14 cellular contexts compared by ENCODE assay signal in the genomic region with DNA sequence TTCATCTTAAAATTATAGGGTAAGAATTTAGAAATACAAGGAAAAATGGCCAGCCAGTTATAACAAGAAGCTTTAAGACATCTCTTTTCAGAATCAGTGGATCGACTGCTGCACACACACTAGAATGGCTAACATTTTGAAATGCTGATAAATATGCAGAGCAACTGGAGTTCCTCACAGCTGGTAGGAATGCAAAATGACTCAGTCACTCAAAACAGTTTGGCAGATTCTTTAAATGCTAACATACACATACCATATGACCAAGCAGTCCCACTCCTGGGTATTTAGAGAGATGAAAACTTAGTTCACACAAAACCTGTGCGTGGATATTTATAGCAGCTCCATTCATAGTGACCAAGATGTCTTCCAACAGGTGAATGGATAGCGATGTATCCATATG. TPM values are rescaled to one million over a fixed set of nuclear protein-coding genes. Genes with fewer than 3 reads are reported as not detected.
DNase-seq lines count a peak whose midpoint lies in the region; ATAC-seq and TF ChIP-seq lines count a peak whose summit lies in the region.
"Had no signal": no experiment of that assay in that cellular context is flagged by ENCODE, and none has a peak within 500 bp of the region (broad histone marks: within the 10 kb centered on the region; RNA-seq: fewer than 3 reads in every experiment).

No MANE protein-coding gene starts in this region.

- no peaks in the 10 kb centered on the region for H3K9me3 Mint-ChIP-seq in nephron
- H3K9me3 Mint-ChIP-seq in stimulated activated naive CD8-positive, alpha-beta T cell treated with anti-CD3 and anti-CD28 coated beads, Interleukin-15, amount 100 ng/mL, for 72 hours = no peaks in the 10 kb centered on the region
- H3K9me3 Mint-ChIP-seq in activated naive CD4-positive, alpha-beta T cell treated with anti-CD3 and anti-CD28 coated beads for 36 hours = no peaks in the 10 kb centered on the region

- no peak for ATAC-seq in stimulated activated naive CD8-positive, alpha-beta T cell treated with anti-CD3 and anti-CD28 coated beads, Interleukin-15, amount 100 ng/mL, for 72 hours
- no peak for ATAC-seq in GM18511 (IDR thresholded peaks at IDR 0.05; ENCODE audit: unreplicated experiment)
- ATAC-seq: A549 had no signal

- H3K27ac Mint-ChIP-seq in nephron = peak overlapping the region; percentile 15 to 69 (median 21)
- no peak overlapping the region for H3K27ac Mint-ChIP-seq in stimulated activated naive CD8-positive, alpha-beta T cell treated with anti-CD3 and anti-CD28 coated beads, Interleukin-15, amount 100 ng/mL, for 72 hours
- no peak overlapping the region for H3K27ac Mint-ChIP-seq in activated naive CD4-positive, alpha-beta T cell treated with anti-CD3 and anti-CD28 coated beads for 36 hours

- DNase-seq in ELR (ENCODE audit: low read depth) (peak; percentile 41), amniotic epithelial cell (ENCODE audit: low read depth) (peak; percentile 42), epithelial cell of esophagus (ENCODE audit: low read depth) (peak; percentile 25), NCI-H1092 (lab: John Stamatoyannopoulos, UW) (no peak)
- DNase-seq in stimulated activated naive CD8-positive, alpha-beta T cell treated with anti-CD3 and anti-CD28 coated beads, Interleukin-15, amount 100 ng/mL, for 72 hours = no peak
- no peak for DNase-seq in activated naive CD4-positive, alpha-beta T cell treated with anti-CD3 and anti-CD28 coated beads for 36 hours
- DNase-seq: NCI-H1092 treated with DMSO at 0.1 percent for 48 hours, NCI-H1694, NCI-H510A treated with DMSO at 0.1 percent for 48 hours, NCI-H82, PC-9 had no signal

- peaks cover 29% of the 10 kb centered on the region for H3K36me3 Mint-ChIP-seq in nephron (ENCODE audit: low read depth)
- peaks cover 15% of the 10 kb centered on the region for H3K36me3 Mint-ChIP-seq in activated naive CD4-positive, alpha-beta T cell treated with anti-CD3 and anti-CD28 coated beads for 36 hours (ENCODE audit: low read depth)

- intact Hi-C loops in activated naive CD4-positive, alpha-beta T cell treated with anti-CD3 and anti-CD28 coated beads for 36 hours (cut with micrococcal nuclease) = no loop called here

- H3K4me3 Mint-ChIP-seq in nephron = peak overlapping the region in 1 of 3 experiments; percentile 4
- no peak overlapping the region for H3K4me3 Mint-ChIP-seq in stimulated activated naive CD8-positive, alpha-beta T cell treated with anti-CD3 and anti-CD28 coated beads, Interleukin-15, amount 100 ng/mL, for 72 hours
- H3K4me3 Mint-ChIP-seq in activated naive CD4-positive, alpha-beta T cell treated with anti-CD3 and anti-CD28 coated beads for 36 hours = no peak overlapping the region

- CTCF ChIA-PET in activated naive CD4-positive, alpha-beta T cell treated with anti-CD3 and anti-CD28 coated beads for 36 hours (lab: Charles Lee) = interaction anchor here (0.8 kb wide), 1 partner anchor 23 kb away, joined by 3 read pairs; a partner anchor contains a TSS

- H3K27me3 Mint-ChIP-seq in nephron (ENCODE audit: low read depth) = no peaks in the 10 kb centered on the region
- H3K27me3 Mint-ChIP-seq in stimulated activated naive CD8-positive, alpha-beta T cell treated with anti-CD3 and anti-CD28 coated beads, Interleukin-15, amount 100 ng/mL, for 72 hours = no peaks in the 10 kb centered on the region
- no peaks in the 10 kb centered on the region for H3K27me3 Mint-ChIP-seq in activated naive CD4-positive, alpha-beta T cell treated with anti-CD3 and anti-CD28 coated beads for 36 hours (ENCODE audit: low read depth)

- H3K4me1 Mint-ChIP-seq in nephron = peaks cover 41% of the 10 kb centered on the region
- peaks cover 6% of the 10 kb centered on the region for H3K4me1 Mint-ChIP-seq in stimulated activated naive CD8-positive, alpha-beta T cell treated with anti-CD3 and anti-CD28 coated beads, Interleukin-15, amount 100 ng/mL, for 72 hours
- H3K4me1 Mint-ChIP-seq in activated naive CD4-positive, alpha-beta T cell treated with anti-CD3 and anti-CD28 coated beads for 36 hours (ENCODE audit: low read depth) = peaks cover 11% of the 10 kb centered on the region

- TF ChIP-seq CTCF in epithelial cell of esophagus (IDR thresholded peaks at IDR 0.05; ENCODE audit: insufficient read depth, low read depth, low read length, missing control alignments) = no peak
- no peak for TF ChIP-seq CTCF in nephron (IDR thresholded peaks at IDR 0.05; ENCODE audit: unreplicated experiment in 3 of 3)

- H3K4me3 ChIP-seq in epithelial cell of esophagus (ENCODE audit: low read length) = no peak overlapping the region
- H3K4me3 ChIP-seq: A549, PC-9 had no signal

RNA-seq across cellular contexts. Expression of a gene that starts 23.2 kb away (rescaled TPM):
- 100 to 1,000 TPM; 235 to 240 TPM for total RNA-seq in activated naive CD4-positive, alpha-beta T cell treated with anti-CD3 and anti-CD28 coated beads for 36 hours

RNA-seq across cellular contexts. Expression of a gene that starts 37.9 kb away (rescaled TPM):
- 10 to 100 TPM; 39.5 to 39.7 TPM for total RNA-seq in activated naive CD4-positive, alpha-beta T cell treated with anti-CD3 and anti-CD28 coated beads for 36 hours

Comparison
In these comparisons a context has a peak if more than half of its experiments do, and no peak if none do; other contexts are left out.
1. DNase-seq: peak in ELR (single experiment), amniotic epithelial cell (single experiment) and epithelial cell of esophagus (single experiment); none in stimulated activated naive CD8-positive, alpha-beta T cell treated with anti-CD3 and anti-CD28 coated beads, Interleukin-15, amount 100 ng/mL, for 72 hours (0 of 2), activated naive CD4-positive, alpha-beta T cell treated with anti-CD3 and anti-CD28 coated beads for 36 hours (single experiment) and NCI-H1092 (single experiment).
2. H3K27ac Mint-ChIP-seq: peak in nephron (3 of 3); none in stimulated activated naive CD8-positive, alpha-beta T cell treated with anti-CD3 and anti-CD28 coated beads, Interleukin-15, amount 100 ng/mL, for 72 hours (0 of 2) and activated naive CD4-positive, alpha-beta T cell treated with anti-CD3 and anti-CD28 coated beads for 36 hours (single experiment).